In the genomic region with DNA sequence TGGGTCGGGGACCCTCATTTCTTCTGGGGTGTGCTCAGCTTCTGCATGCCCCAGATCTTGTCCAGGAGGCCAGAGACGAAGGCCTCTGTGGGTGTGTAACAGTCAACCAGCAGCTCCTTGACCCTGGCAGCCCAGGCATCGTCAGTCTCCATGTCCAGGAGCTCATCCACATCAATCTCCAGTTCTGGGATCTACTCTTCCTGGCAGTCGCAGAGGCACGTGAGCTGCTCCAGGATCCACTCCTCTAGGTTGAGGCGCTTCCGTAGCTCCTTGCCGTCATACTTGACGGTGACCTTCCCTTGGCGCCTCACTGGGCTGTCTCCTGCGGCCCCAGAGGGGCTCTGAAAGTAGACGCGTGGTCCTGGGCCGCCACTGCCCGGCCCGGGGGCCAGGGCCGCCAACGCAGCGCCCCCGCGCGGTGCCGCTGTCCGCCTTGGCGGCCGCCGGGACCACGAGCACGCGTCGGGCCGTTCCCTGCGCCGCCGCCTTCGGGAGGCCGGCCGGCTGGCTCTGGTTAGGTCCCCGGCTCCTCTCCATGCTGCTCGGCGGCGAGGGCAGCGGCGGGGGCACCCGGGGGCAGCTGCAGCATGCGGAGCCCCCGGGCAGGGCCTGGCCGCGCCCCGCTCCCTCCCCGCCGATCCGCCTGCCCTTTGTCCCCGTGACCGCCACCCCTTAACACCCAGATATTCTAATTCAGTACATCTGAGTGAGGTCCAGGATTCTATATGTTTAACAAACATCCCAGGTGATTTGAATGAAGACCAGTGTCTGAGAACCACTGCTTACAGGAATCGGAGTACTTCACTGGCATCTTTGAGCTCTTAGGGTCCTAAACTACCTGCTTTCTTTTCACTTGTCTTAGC, we compare ENCODE assay signal across 11 cellular contexts.
A peak's percentile ranks its signal among the peaks of the same experiment; 100 is the strongest.
DNase-seq lines count a peak whose midpoint lies in the region; ATAC-seq lines count a peak whose summit lies in the region.
"Had no signal": no experiment of that assay in that cellular context is flagged by ENCODE, and none has a peak within 500 bp of the region (broad histone marks: within the 10 kb centered on the region; RNA-seq: fewer than 3 reads in every experiment).

No MANE protein-coding gene starts in this region.

- H3K9me3 ChIP-seq in CD8-positive, alpha-beta memory T cell (ENCODE audit: low read length), result no peaks in the 10 kb centered on the region
- H3K9me3 ChIP-seq in duodenal mucosa (ENCODE audit: control insufficient read depth in 1 of 2, low read length in 2 of 2), result no peaks in the 10 kb centered on the region
- no peaks in the 10 kb centered on the region for H3K9me3 ChIP-seq in naive thymus-derived CD4-positive, alpha-beta T cell (ENCODE audit: control insufficient read depth in 2 of 3, low read length in 3 of 3)

- POLR2A ChIA-PET in CD8-positive, alpha-beta memory T cell (lab: Charles Lee), result no interaction called here
- POLR2A ChIA-PET in naive thymus-derived CD4-positive, alpha-beta T cell (lab: Charles Lee), result no interaction called here

- no peaks in the 10 kb centered on the region for H3K36me3 ChIP-seq in CD8-positive, alpha-beta memory T cell (ENCODE audit: insufficient read depth, low read length)
- H3K36me3 ChIP-seq in duodenal mucosa (ENCODE audit: control insufficient read depth in 1 of 2, insufficient read depth in 2 of 2, low read length in 2 of 2), result no peaks in the 10 kb centered on the region
- H3K36me3 ChIP-seq in naive thymus-derived CD4-positive, alpha-beta T cell (ENCODE audit: control insufficient read depth in 2 of 3, insufficient read depth in 3 of 3, low read length in 3 of 3), result no peaks in the 10 kb centered on the region

- H3K4me1 Mint-ChIP-seq in CD8-positive, alpha-beta memory T cell, result peaks cover 4 to 7% (median 7%) of the 10 kb centered on the region in 3 donors
- peaks cover 0 to 6% (median 4%) of the 10 kb centered on the region in 3 donors for H3K4me1 Mint-ChIP-seq in IgD-negative memory B cell
- peaks cover 0 to 8% (median 6%) of the 10 kb centered on the region in 7 donors for H3K4me1 Mint-ChIP-seq in naive thymus-derived CD4-positive, alpha-beta T cell

- H3K36me3 Mint-ChIP-seq in CD8-positive, alpha-beta memory T cell, result no peaks in the 10 kb centered on the region
- no peaks in the 10 kb centered on the region for H3K36me3 Mint-ChIP-seq in IgD-negative memory B cell
- peaks cover 0 to 4% (median 0%) of the 10 kb centered on the region in 5 donors for H3K36me3 Mint-ChIP-seq in naive thymus-derived CD4-positive, alpha-beta T cell

- peak overlapping the region in 1 of 8 donors; percentile 13 for H3K27ac Mint-ChIP-seq in CD8-positive, alpha-beta memory T cell
- peak overlapping the region in 1 of 3 donors; percentile 31 for H3K27ac Mint-ChIP-seq in IgD-negative memory B cell
- H3K27ac Mint-ChIP-seq in naive thymus-derived CD4-positive, alpha-beta T cell, result no peak overlapping the region

- no peaks in the 10 kb centered on the region for H3K9me3 Mint-ChIP-seq in CD8-positive, alpha-beta memory T cell
- no peaks in the 10 kb centered on the region for H3K9me3 Mint-ChIP-seq in IgD-negative memory B cell
- H3K9me3 Mint-ChIP-seq in naive thymus-derived CD4-positive, alpha-beta T cell, result no peaks in the 10 kb centered on the region

- peak; percentile 54 for ATAC-seq in naive thymus-derived CD4-positive, alpha-beta T cell

- CTCF ChIA-PET in CD8-positive, alpha-beta memory T cell (lab: Charles Lee), result interaction anchor here (1.1 to 1.5 kb wide), 3 partner anchors 9 to 54 kb away, joined by 3 to 4 read pairs (median 3); no protein-coding TSS in a partner anchor
- CTCF ChIA-PET in naive thymus-derived CD4-positive, alpha-beta T cell (lab: Charles Lee), result interaction anchor here (0.8 kb wide), 1 partner anchor 11 kb away, joined by 3 read pairs; no protein-coding TSS in a partner anchor

- intact Hi-C loops in naive thymus-derived CD4-positive, alpha-beta T cell (cut with micrococcal nuclease), result loop anchor here in 1 of 2 donors (10.0 kb wide), 1 partner anchor 547 kb away; no protein-coding TSS in a partner anchor

- peak overlapping the region; percentile 42 to 43 for H3K9ac ChIP-seq in duodenal mucosa (ENCODE audit: low read depth in 1 of 2, low read length in 2 of 2)

- peak overlapping the region in 6 of 7 donors; percentile 5 to 76 (median 62) for H3K4me3 Mint-ChIP-seq in CD8-positive, alpha-beta memory T cell
- H3K4me3 Mint-ChIP-seq in IgD-negative memory B cell, result peak overlapping the region; percentile 33 to 77 (median 52)
- H3K4me3 Mint-ChIP-seq in naive thymus-derived CD4-positive, alpha-beta T cell, result peak overlapping the region; percentile 33 to 82 (median 68)

- peaks cover 24 to 58% of the 10 kb centered on the region in 2 donors for H3K27me3 Mint-ChIP-seq in CD8-positive, alpha-beta memory T cell
- H3K27me3 Mint-ChIP-seq in IgD-negative memory B cell, result peaks cover 8% of the 10 kb centered on the region
- H3K27me3 Mint-ChIP-seq in naive thymus-derived CD4-positive, alpha-beta T cell, result peaks cover 16 to 52% (median 38%) of the 10 kb centered on the region in 5 donors

- H3K4me1 ChIP-seq in CD8-positive, alpha-beta memory T cell (ENCODE audit: insufficient read depth, low read length), result no peaks in the 10 kb centered on the region
- H3K4me1 ChIP-seq in duodenal mucosa (ENCODE audit: control insufficient read depth in 1 of 2, insufficient read depth in 2 of 2, low read length in 2 of 2), result peaks cover 0 to 4% of the 10 kb centered on the region in 2 donors
- H3K4me1 ChIP-seq in naive thymus-derived CD4-positive, alpha-beta T cell (ENCODE audit: control insufficient read depth in 2 of 2, insufficient read depth in 2 of 2, low read length in 2 of 2), result peaks cover 0 to 4% of the 10 kb centered on the region in 2 donors

- H3K27ac ChIP-seq in CD8-positive, alpha-beta memory T cell (ENCODE audit: low read depth, low read length), result no peak overlapping the region
- H3K27ac ChIP-seq in duodenal mucosa (ENCODE audit: low read depth, low read length), result no peak overlapping the region
- H3K27ac ChIP-seq in naive thymus-derived CD4-positive, alpha-beta T cell (ENCODE audit: low read depth, low read length), result no peak overlapping the region

- DNase-seq in CD8-positive, alpha-beta memory T cell, result no peak
- DNase-seq in naive thymus-derived CD4-positive, alpha-beta T cell, result no peak
- DNase-seq in ecto neural progenitor cell (ENCODE audit: low spot score) (no peak), NCI-H82 (lab: John Stamatoyannopoulos, UW) (no peak), GOT3 (lab: John Stamatoyannopoulos, UW) (no peak), epidermal melanocyte (ENCODE audit: insufficient read length, low spot score) (no peak)
- DNase-seq: anterior cingulate cortex, DND-41, IMR-90 had no signal

- H3K4me3 ChIP-seq in CD8-positive, alpha-beta memory T cell (ENCODE audit: low read length), result no peak overlapping the region
- H3K4me3 ChIP-seq in duodenal mucosa (ENCODE audit: low read depth in 1 of 2, low read length in 2 of 2), result peak overlapping the region; percentile 30 to 53
- H3K4me3 ChIP-seq in naive thymus-derived CD4-positive, alpha-beta T cell (ENCODE audit: low read length), result no peak overlapping the region

- peaks cover 10% of the 10 kb centered on the region for H3K27me3 ChIP-seq in CD8-positive, alpha-beta memory T cell (ENCODE audit: insufficient read depth, low read length, poor library complexity, severe bottlenecking)
- H3K27me3 ChIP-seq in duodenal mucosa (ENCODE audit: control insufficient read depth in 1 of 2, insufficient read depth in 2 of 2, low read length in 2 of 2), result peaks cover 0 to 4% of the 10 kb centered on the region in 2 donors
- H3K27me3 ChIP-seq in naive thymus-derived CD4-positive, alpha-beta T cell (ENCODE audit: control insufficient read depth in 2 of 2, insufficient read depth in 2 of 2, low read length in 2 of 2), result peaks cover 0 to 10% of the 10 kb centered on the region in 2 donors

Comparison
In these comparisons a context has a peak if more than half of its experiments do, and no peak if none do; other contexts are left out.
1. H3K4me3 ChIP-seq: peak in duodenal mucosa (2 of 2); none in CD8-positive, alpha-beta memory T cell (single experiment) and naive thymus-derived CD4-positive, alpha-beta T cell (single experiment).
2. Peak in every context shown above with its lines, with median percentiles within 50 percentile points of each other: H3K4me3 Mint-ChIP-seq.